In the genomic region with DNA sequence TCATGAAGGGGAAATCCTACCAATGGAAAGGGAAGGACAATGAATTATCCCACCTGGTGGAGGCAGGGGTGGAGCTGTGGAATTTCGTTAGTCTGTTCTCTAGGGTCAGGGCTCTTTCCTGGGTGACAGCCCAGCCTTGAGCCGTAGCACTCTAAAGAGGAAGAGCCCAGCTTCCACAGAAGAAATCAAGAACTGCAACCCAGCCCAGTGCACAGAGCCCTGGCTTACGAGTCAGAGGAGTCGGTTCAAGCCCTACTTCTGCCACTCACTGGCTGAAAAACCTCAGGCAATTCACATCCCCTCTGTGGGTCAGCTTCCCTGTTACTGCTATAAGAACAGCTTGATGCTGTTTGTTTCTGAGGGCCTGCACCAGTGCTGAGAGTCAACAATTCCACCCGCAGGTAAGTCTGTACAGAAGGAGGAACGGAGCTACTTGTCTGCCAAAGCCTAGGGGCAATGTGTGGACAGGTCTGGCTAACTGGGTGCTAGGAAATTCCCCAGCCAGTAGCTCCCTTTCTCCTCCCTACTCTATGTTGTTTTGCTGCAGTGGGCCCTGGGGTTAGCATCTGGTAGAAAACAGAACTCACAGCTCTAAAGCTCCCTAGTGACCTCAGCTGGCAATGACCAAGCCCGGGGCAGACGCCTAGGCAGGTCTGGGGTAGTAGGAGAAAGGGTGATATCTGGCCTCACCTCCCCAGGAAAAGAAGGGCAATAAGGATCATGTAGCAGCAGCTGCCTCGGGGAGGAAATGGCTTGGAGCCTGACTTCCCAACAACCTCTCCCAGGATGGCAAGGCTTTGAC, we compare ENCODE assay signal across 10 cellular contexts. TPM values are rescaled to one million over a fixed set of nuclear protein-coding genes. Genes with fewer than 3 reads are reported as not detected.
DNase-seq lines count a peak whose midpoint lies in the region; ATAC-seq and TF ChIP-seq lines count a peak whose summit lies in the region.
"Had no signal": no experiment of that assay in that cellular context is flagged by ENCODE, and none has a peak within 500 bp of the region (broad histone marks: within the 10 kb centered on the region; RNA-seq: fewer than 3 reads in every experiment).

No MANE protein-coding gene starts in this region.

- peaks cover 24% of the 10 kb centered on the region for H3K4me1 ChIP-seq in Loucy (ENCODE audit: insufficient read depth, low read length, poor library complexity, severe bottlenecking)
- H3K4me1 ChIP-seq in breast epithelium: peaks cover 10 to 20% of the 10 kb centered on the region in 2 donors
- H3K4me1 ChIP-seq in lung (ENCODE audit: control insufficient read depth in 2 of 2, insufficient read depth in 2 of 2, low read length in 2 of 2): peaks cover 0 to 14% of the 10 kb centered on the region in 2 donors

- CTCF ChIA-PET in AG04449 (lab: Yijun Ruan, JAX): interaction anchor here (1.0 to 12.2 kb wide), 11 partner anchors 9 to 74 kb away, joined by 3 to 328 read pairs (median 4); partner anchors contain the start of genes MARVELD1, MORN4 and ZFYVE27

- no peaks in the 10 kb centered on the region for H3K27me3 ChIP-seq in Loucy (ENCODE audit: insufficient read depth, low read length, poor library complexity, severe bottlenecking)
- no peaks in the 10 kb centered on the region for H3K27me3 ChIP-seq in breast epithelium
- no peaks in the 10 kb centered on the region for H3K27me3 ChIP-seq in lung (ENCODE audit: control insufficient read depth, insufficient read depth)

- H3K4me2 ChIP-seq in Loucy (ENCODE audit: low read depth, low read length, poor library complexity, severe bottlenecking): peak overlapping the region; percentile 84

- H3K9me2 ChIP-seq in Loucy (replicated peaks; ENCODE audit: low read depth, low read length): no peaks in the 10 kb centered on the region

- H3K79me2 ChIP-seq in Loucy (ENCODE audit: insufficient read depth, low read length): no peaks in the 10 kb centered on the region

- TF ChIP-seq CTCF in AG04449 (IDR thresholded peaks at IDR 0.05; ENCODE audit: insufficient read depth, low read length, missing control alignments) (no peak), Loucy (conservative IDR thresholded peaks at IDR 0.05; ENCODE audit: low read length) (no peak), breast epithelium (IDR thresholded peaks at IDR 0.05) (no peak), lung (IDR thresholded peaks at IDR 0.05; ENCODE audit: control extremely low read depth, extremely low read depth) (no peak)

- no peak for DNase-seq in AG04449 (ENCODE audit: low read depth, low spot score)
- no peak for DNase-seq in breast epithelium (ENCODE audit: low spot score in 2 of 2)
- no peak for DNase-seq in lung (ENCODE audit: low spot score)
- DNase-seq in central memory CD4-positive, alpha-beta T cell: no peak
- DNase-seq in NCI-H2227 treated with DMSO at 0.1 percent for 48 hours (lab: John Stamatoyannopoulos, UW): no peak
- DNase-seq in activated CD8-positive, alpha-beta memory T cell treated with anti-CD3 and anti-CD28 coated beads for 24 hours: no peak
- DNase-seq: DMS79 treated with DMSO at 0.1 percent for 48 hours had no signal

- POLR2A ChIA-PET in AG04449 (lab: Yijun Ruan, JAX): interaction anchor here (0.5 to 1.5 kb wide), 5 partner anchors 34 to 576 kb away, joined by 3 to 4 read pairs (median 3); no protein-coding TSS in a partner anchor

- no peak for ATAC-seq in lung (ENCODE audit: insufficient read depth, low FRiP score)
- no peak for ATAC-seq in GM19035 (IDR thresholded peaks at IDR 0.05; ENCODE audit: unreplicated experiment)

- no peaks in the 10 kb centered on the region for H4K20me1 ChIP-seq in Loucy (ENCODE audit: insufficient read depth, low read length, poor library complexity, severe bottlenecking)

- H2AFZ ChIP-seq in Loucy (ENCODE audit: low read length): no peak overlapping the region

- TF ChIP-seq POLR2A in breast epithelium (IDR thresholded peaks at IDR 0.05): no peak

- intact Hi-C loops in breast epithelium (cut with DNase I; ENCODE audit: low total_unique reads): no loop called here

- H3K9me3 ChIP-seq in Loucy (ENCODE audit: insufficient read depth, low read depth, low read length) (no peaks in the 10 kb centered on the region), breast epithelium (no peaks in the 10 kb centered on the region), lung (ENCODE audit: control insufficient read depth in 2 of 2, insufficient read depth in 1 of 2, low read length in 1 of 2) (peaks cover 0 to 1% of the 10 kb centered on the region in 2 donors)
- H3K9me3 ChIP-seq: neutrophil had no signal

- no peaks in the 10 kb centered on the region for H3F3A ChIP-seq in Loucy (ENCODE audit: low read depth)

- H3K36me3 ChIP-seq in Loucy (ENCODE audit: insufficient read depth, low read length): no peaks in the 10 kb centered on the region
- no peaks in the 10 kb centered on the region for H3K36me3 ChIP-seq in breast epithelium
- H3K36me3 ChIP-seq in lung (ENCODE audit: control insufficient read depth in 2 of 2, insufficient read depth in 2 of 2, low read length in 2 of 2): peaks cover 0 to 9% of the 10 kb centered on the region in 2 donors
- H3K36me3 ChIP-seq: neutrophil had no signal

- 41 to 54% methylated on average over 9 of the region's 9 CpGs for WGBS in lung, 2 donors

- H3K9ac ChIP-seq in Loucy (ENCODE audit: low read depth, low read length, poor library complexity, severe bottlenecking): peak overlapping the region; percentile 14

- H3K27ac ChIP-seq in breast epithelium (peak overlapping the region; percentile 78 to 82), lung (ENCODE audit: low read depth in 1 of 2, low read length in 1 of 2) (peak overlapping the region in 1 of 2 donors; percentile 81)
- H3K27ac ChIP-seq: neutrophil had no signal

- H3K4me3 ChIP-seq in AG04449 (ENCODE audit: low read depth, low read length) (peak overlapping the region; percentile 34), Loucy (ENCODE audit: low read length, poor library complexity, severe bottlenecking) (peak overlapping the region; percentile 34), breast epithelium (peak overlapping the region; percentile 15 to 89 (median 66)), lung (peak overlapping the region; percentile 11)

RNA-seq across cellular contexts. Expression of gene AVPI1, which starts 3.3 kb away (rescaled TPM):
- total RNA-seq in breast epithelium: 10 to 100 TPM; 23.9 to 42.4 (median 39.0) TPM
- total RNA-seq in lung: 10 to 100 TPM; 16.8 to 26.8 TPM
- 10 to 100 TPM; 15.1 to 18.9 TPM for polyA plus RNA-seq in lung

RNA-seq across cellular contexts. Expression of gene MARVELD1, which starts 29.8 kb away (rescaled TPM):
- 10 to 100 TPM; 13.4 to 19.8 (median 16.2) TPM for total RNA-seq in breast epithelium
- 10 to 100 TPM; 22.3 to 57.9 TPM for total RNA-seq in lung
- polyA plus RNA-seq in lung: 10 to 100 TPM; 15.7 to 26.0 TPM

RNA-seq across cellular contexts. Expression of gene PI4K2A, which starts 43.3 kb away (rescaled TPM):
- total RNA-seq in breast epithelium (10 to 100 TPM; 18.0 to 24.8 (median 21.5) TPM), lung (10 to 100 TPM; 15.0 to 22.4 TPM)
- polyA plus RNA-seq in lung: 10 to 100 TPM; 12.3 to 14.6 TPM

RNA-seq across cellular contexts. Expression of gene MORN4, which starts 50.5 kb away (rescaled TPM):
- 1 to 10 TPM; 3.5 to 9.4 (median 6.9) TPM for total RNA-seq in breast epithelium
- 10 to 100 TPM in 1 of 2 donors, 1 to 10 TPM in 1; 5.7 to 16.1 TPM for total RNA-seq in lung
- 1 to 10 TPM; 4.1 to 8.3 TPM for polyA plus RNA-seq in lung

RNA-seq across cellular contexts. Expression of gene ZFYVE27, which starts 53.2 kb away (rescaled TPM):
- total RNA-seq in breast epithelium (10 to 100 TPM; 26.9 to 37.6 (median 29.2) TPM), lung (10 to 100 TPM; 30.9 to 33.9 TPM)
- 10 to 100 TPM; 21.1 to 22.7 TPM for polyA plus RNA-seq in lung

Comparison
In these comparisons a context has a peak if more than half of its experiments do, and no peak if none do; other contexts are left out.
1. H3K4me3 ChIP-seq: peak in every context shown above with its lines; median percentile 66 in breast epithelium; 34 in AG04449; 34 in Loucy; 11 in lung.